Comparison of ENCODE assay signal across 14 cellular contexts in genomic region chr17:79340286-79340685, GRCh38.
A peak's percentile ranks its signal among the peaks of the same experiment; 100 is the strongest.
DNase-seq lines count a peak whose midpoint lies in the region; ATAC-seq and TF ChIP-seq lines count a peak whose summit lies in the region.
"Had no signal": no experiment of that assay in that cellular context is flagged by ENCODE, and none has a peak within 500 bp of the region (broad histone marks: within the 10 kb centered on the region; RNA-seq: fewer than 3 reads in every experiment).

No MANE protein-coding gene starts in this region.

- TF ChIP-seq POLR2A in Raji (IDR thresholded peaks at IDR 0.05; ENCODE audit: insufficient read depth, low read depth, low read length) = 0 out of 2 replicates have a peak, but pooled peaks have one; percentile 36
- TF ChIP-seq POLR2A in esophagus muscularis mucosa (IDR thresholded peaks at IDR 0.05; ENCODE audit: low read depth) = no peak

- WGBS in esophagus muscularis mucosa = 46% methylated on average over 6 of the region's 6 CpGs

- peak; percentile 52 for ATAC-seq in GM19025 (IDR thresholded peaks at IDR 0.05; ENCODE audit: low read depth, unreplicated experiment)
- ATAC-seq in HG02885 (IDR thresholded peaks at IDR 0.05; ENCODE audit: poor library complexity, unreplicated experiment) = peak; percentile 46
- ATAC-seq in HG02981 (IDR thresholded peaks at IDR 0.05; ENCODE audit: unreplicated experiment) = no peak

- H3K27ac ChIP-seq in esophagus muscularis mucosa (replicated peaks in 1 of 4) = no peak overlapping the region
- H3K27ac ChIP-seq: brain microvascular endothelial cell, epithelial cell of prostate, uterus had no signal

- H3K4me3 ChIP-seq in GM08714 (ENCODE audit: low read length) (peak overlapping the region; percentile 46; the same call in 1 of the 2 replicates), esophagus muscularis mucosa (no peak overlapping the region)
- H3K4me3 ChIP-seq: uterus had no signal

- TF ChIP-seq EP300 in esophagus muscularis mucosa (IDR thresholded peaks at IDR 0.05) = no peak

- H3K36me3 ChIP-seq in esophagus muscularis mucosa = no peaks in the 10 kb centered on the region
- H3K36me3 ChIP-seq: brain microvascular endothelial cell, uterus had no signal

- no peak for DNase-seq in effector CD4-positive, alpha-beta T cell
- DNase-seq in T-helper 2 cell (no peak), esophagus muscularis mucosa (ENCODE audit: extremely low spot score) (no peak)
- DNase-seq: activated CD4-positive, alpha-beta T cell treated with anti-CD3 and anti-CD28 coated beads for 1 hour; brain microvascular endothelial cell; NCI-H146; NCI-H524 treated with DMSO at 0.1 percent for 48 hours; uterus had no signal

- H3K9me3 ChIP-seq in esophagus muscularis mucosa = peaks cover 0 to 9% (median 4%) of the 10 kb centered on the region in 4 donors
- H3K9me3 ChIP-seq: uterus had no signal

- peaks cover 0 to 51% (median 0%) of the 10 kb centered on the region in 4 donors for H3K27me3 ChIP-seq in esophagus muscularis mucosa
- H3K27me3 ChIP-seq: brain microvascular endothelial cell, uterus had no signal

- no peaks in the 10 kb centered on the region for H3K4me1 ChIP-seq in esophagus muscularis mucosa
- H3K4me1 ChIP-seq: uterus had no signal

- TF ChIP-seq CTCF in esophagus muscularis mucosa (IDR thresholded peaks at IDR 0.05) = no peak

- intact Hi-C loops in esophagus muscularis mucosa (cut with DNase I) = no loop called here
